ENCODE assay signal across 15 cellular contexts in genomic region chr18:66046025-66046602, GRCh38.
DNase-seq lines count a peak whose midpoint lies in the region; ATAC-seq and TF ChIP-seq lines count a peak whose summit lies in the region.
"Had no signal": no experiment of that assay in that cellular context is flagged by ENCODE, and none has a peak within 500 bp of the region (broad histone marks: within the 10 kb centered on the region; RNA-seq: fewer than 3 reads in every experiment).

No MANE protein-coding gene starts in this region.

- 0 out of 2 replicates have a peak, but pooled peaks have one; percentile 1 for TF ChIP-seq CTCF in GM12874 (IDR thresholded peaks at IDR 0.05; ENCODE audit: insufficient read depth, low read depth, low read length)
- peak; percentile 5 for TF ChIP-seq CTCF in epithelial cell of proximal tubule (conservative IDR thresholded peaks at IDR 0.05; ENCODE audit: low read depth, low read length)

- no peak for DNase-seq in epithelial cell of proximal tubule (ENCODE audit: low read depth)
- no peak for DNase-seq in NCI-H146 treated with DMSO at 0.1 percent for 48 hours (lab: John Stamatoyannopoulos, UW; ENCODE audit: unreplicated experiment)
- DNase-seq: activated CD4-positive, alpha-beta T cell treated with anti-CD3 and anti-CD28 coated beads, Interleukin-2, amount 50 U/mL, for 4 hours; activated gamma-delta T cell treated with Interleukin-2 at 50 U/mL for 16 hours; brain microvascular endothelial cell; DMS 273 treated with DMSO at 0.1 percent for 48 hours; KBM-7; stimulated activated CD4-positive, alpha-beta T cell treated with anti-CD3 and anti-CD28 coated beads, Interleukin-15, amount 100 ng/mL, for 24 hours had no signal

- ATAC-seq in GM21423 (IDR thresholded peaks at IDR 0.05; ENCODE audit: unreplicated experiment) (peak; percentile 80), HG03432 (IDR thresholded peaks at IDR 0.05; ENCODE audit: unreplicated experiment) (peak; percentile 90), GM18517 (IDR thresholded peaks at IDR 0.05; ENCODE audit: unreplicated experiment) (no peak), HG03571 (IDR thresholded peaks at IDR 0.05; ENCODE audit: unreplicated experiment) (no peak), GM21367 (IDR thresholded peaks at IDR 0.05; ENCODE audit: unreplicated experiment) (no peak)

- H3K4me3 ChIP-seq in epithelial cell of proximal tubule (ENCODE audit: low read depth, low read length) = no peak overlapping the region
- H3K4me3 ChIP-seq: lung had no signal

Comparison
In these comparisons a context has a peak if more than half of its experiments do, and no peak if none do; other contexts are left out.
1. ATAC-seq: peak in GM21423 (single experiment) and HG03432 (single experiment); none in GM18517 (single experiment), HG03571 (single experiment) and GM21367 (single experiment).